In the genomic region with DNA sequence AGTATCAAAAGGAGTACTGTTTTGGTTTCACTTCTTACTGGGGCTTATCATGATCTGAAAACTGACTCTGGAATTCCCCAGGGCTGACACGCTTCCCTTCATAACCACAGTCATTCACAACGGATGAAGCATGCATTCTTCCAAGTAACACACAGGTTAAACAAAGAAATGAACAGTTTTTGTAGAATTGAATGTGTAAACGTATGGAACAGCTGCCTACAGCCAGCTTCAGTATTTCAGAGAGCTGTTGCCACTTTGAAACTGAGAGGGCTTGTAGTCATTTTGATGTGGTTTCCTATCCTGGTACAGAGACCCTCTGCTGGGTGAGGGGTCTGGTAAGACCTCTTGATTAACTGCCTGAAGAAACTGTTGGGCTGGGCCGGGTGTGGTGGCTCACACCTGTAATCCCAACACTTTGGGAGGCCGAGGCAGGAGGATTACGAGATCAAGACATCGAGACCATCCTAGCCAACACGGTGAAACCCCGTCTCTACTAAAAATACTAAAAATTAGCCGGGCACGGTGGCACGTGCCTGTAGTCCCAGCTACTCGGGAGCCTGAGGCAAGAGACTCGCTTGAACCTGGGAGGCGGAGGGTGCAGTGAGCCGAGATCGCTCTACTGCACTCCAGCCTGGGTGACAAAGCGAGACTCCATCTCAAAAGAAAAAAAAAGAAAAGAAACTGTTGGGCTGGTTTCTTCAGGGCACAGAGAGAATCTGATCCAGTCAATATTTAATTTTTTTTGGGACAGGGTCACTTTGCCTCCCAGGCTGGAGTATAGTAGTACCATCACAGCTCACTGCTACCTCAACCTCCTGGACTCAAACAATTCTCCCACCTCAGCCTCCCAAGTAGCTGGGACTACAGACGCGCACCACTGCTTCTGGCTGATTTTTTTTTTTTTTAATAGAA, we compare ENCODE assay signal across 8 cellular contexts. TPM values are rescaled to one million over a fixed set of nuclear protein-coding genes. Genes with fewer than 3 reads are reported as not detected.
DNase-seq lines count a peak whose midpoint lies in the region; ATAC-seq and TF ChIP-seq lines count a peak whose summit lies in the region.

No MANE protein-coding gene starts in this region.

- H3K27me3 ChIP-seq in parathyroid adenoma (ENCODE audit: control insufficient read depth, insufficient read depth, low read length) (no peaks in the 10 kb centered on the region), ovary (no peaks in the 10 kb centered on the region), adrenal gland (peaks cover 17% of the 10 kb centered on the region)

- WGBS in ovary, 3 donors = 75 to 79% (median 77%) methylated on average over 20 of the region's 20 CpGs
- 70 to 77% (median 75%) methylated on average over 20 of the region's 20 CpGs for WGBS in adrenal gland, 4 donors

- DNase-seq in EH (ENCODE audit: low read depth) (peak; percentile 92), T-helper 1 cell (peak; percentile 25 to 81 (median 51)), choroid plexus epithelial cell (ENCODE audit: low read depth) (peak; percentile 97), C1 segment of cervical spinal cord (lab: John Stamatoyannopoulos, UW) (no peak), ovary (no peak), adrenal gland (no peak)

- H3K4me1 ChIP-seq in parathyroid adenoma (no peaks in the 10 kb centered on the region), ovary (ENCODE audit: insufficient read depth) (no peaks in the 10 kb centered on the region), adrenal gland (replicated peaks in 1 of 2) (peaks cover 0 to 6% of the 10 kb centered on the region in 2 donors)

- H3K9ac ChIP-seq in parathyroid adenoma = no peak overlapping the region

- TF ChIP-seq POLR2A in ovary (IDR thresholded peaks at IDR 0.05) = no peak
- TF ChIP-seq POLR2A in adrenal gland (IDR thresholded peaks at IDR 0.05) = no peak

- TF ChIP-seq CTCF in choroid plexus epithelial cell (conservative IDR thresholded peaks at IDR 0.05; ENCODE audit: low read depth, low read length) (no peak), parathyroid adenoma (IDR thresholded peaks at IDR 0.05) (no peak), ovary (IDR thresholded peaks at IDR 0.05) (no peak), adrenal gland (IDR thresholded peaks at IDR 0.05) (no peak)

- peak; percentile 29 for ATAC-seq in HG02840 (IDR thresholded peaks at IDR 0.05; ENCODE audit: low FRiP score, unreplicated experiment)

- H3K79me2 ChIP-seq in parathyroid adenoma = no peaks in the 10 kb centered on the region

- intact Hi-C loops in ovary (cut with DNase I) = no loop called here
- intact Hi-C loops in adrenal gland (cut with DNase I) = no loop called here

- H3K27ac ChIP-seq in parathyroid adenoma (no peak overlapping the region), ovary (no peak overlapping the region), adrenal gland (peak overlapping the region in 1 of 5 donors; percentile 14)

- no peak for TF ChIP-seq EP300 in ovary (IDR thresholded peaks at IDR 0.05)

- H2AFZ ChIP-seq in parathyroid adenoma = no peak overlapping the region

- no peaks in the 10 kb centered on the region for H3K9me3 ChIP-seq in parathyroid adenoma (ENCODE audit: control insufficient read depth, low read length)
- no peaks in the 10 kb centered on the region for H3K9me3 ChIP-seq in ovary
- H3K9me3 ChIP-seq in adrenal gland (replicated peaks in 1 of 3) = no peaks in the 10 kb centered on the region

- peak overlapping the region; percentile 50 for H3K4me2 ChIP-seq in parathyroid adenoma (ENCODE audit: low read length)

- H3K36me3 ChIP-seq in parathyroid adenoma (ENCODE audit: control insufficient read depth, insufficient read depth, low read length) (no peaks in the 10 kb centered on the region), ovary (no peaks in the 10 kb centered on the region), adrenal gland (replicated peaks in 1 of 2) (no peaks in the 10 kb centered on the region)

- H3K4me3 ChIP-seq in choroid plexus epithelial cell (ENCODE audit: low read depth, low read length) = no peak overlapping the region
- H3K4me3 ChIP-seq in parathyroid adenoma (ENCODE audit: low read depth, low read length) = no peak overlapping the region
- H3K4me3 ChIP-seq in ovary = no peak overlapping the region
- peak overlapping the region in 1 of 4 donors; percentile 23 for H3K4me3 ChIP-seq in adrenal gland

RNA-seq across cellular contexts. Expression of a gene that starts 4.7 kb away (rescaled TPM):
- 1 to 10 TPM in 3 of 7 donors, under 1 TPM in 4; 0.45 to 3.1 (median 0.65) TPM for total RNA-seq in ovary
- 1 to 10 TPM; 1.4 to 6.1 TPM for polyA plus RNA-seq in ovary
- total RNA-seq in adrenal gland = 1 to 10 TPM in 4 of 8 donors, under 1 TPM in 4; 0.16 to 4.0 (median 0.96) TPM
- under 1 TPM; 0.48 to 0.77 (median 0.60) TPM for polyA plus RNA-seq in adrenal gland

RNA-seq across cellular contexts. Expression of a gene that starts 43.8 kb away (rescaled TPM):
- total RNA-seq in ovary (100 to 1,000 TPM; 236 to 451 (median 368) TPM), adrenal gland (100 to 1,000 TPM in 7 of 8 donors, 10 to 100 TPM in 1; 98.1 to 413 (median 267) TPM)
- polyA plus RNA-seq in ovary (100 to 1,000 TPM; 483 to 659 TPM), adrenal gland (1,000 to 10,000 TPM in 2 of 3 donors, 100 to 1,000 TPM in 1; 987 to 1,201 (median 1,150) TPM)

RNA-seq across cellular contexts. Expression of a gene that starts 44.8 kb away (rescaled TPM):
- total RNA-seq in ovary (100 to 1,000 TPM in 3 of 7 donors, 10 to 100 TPM in 4; 71.7 to 133 (median 98.8) TPM), adrenal gland (100 to 1,000 TPM in 4 of 8 donors, 10 to 100 TPM in 4; 35.2 to 164 (median 87.8) TPM)
- polyA plus RNA-seq in ovary (10 to 100 TPM; 73.3 to 90.3 TPM), adrenal gland (100 to 1,000 TPM in 1 of 3 donors, 10 to 100 TPM in 2; 67.4 to 203 (median 74.1) TPM)

Comparison
In these comparisons a context has a peak if more than half of its experiments do, and no peak if none do; other contexts are left out.
1. DNase-seq: peak in EH (single experiment), T-helper 1 cell (5 of 5) and choroid plexus epithelial cell (single experiment); none in C1 segment of cervical spinal cord (0 of 14), ovary (0 of 5) and adrenal gland (0 of 7).